Comparison of ENCODE assay signal across 18 cellular contexts in genomic region chr4:169045862-169046584, GRCh38. TPM values are rescaled to one million over a fixed set of nuclear protein-coding genes. Genes with fewer than 3 reads are reported as not detected.
DNase-seq lines count a peak whose midpoint lies in the region; ATAC-seq and TF ChIP-seq lines count a peak whose summit lies in the region.
"Had no signal": no experiment of that assay in that cellular context is flagged by ENCODE, and none has a peak within 500 bp of the region (broad histone marks: within the 10 kb centered on the region; RNA-seq: fewer than 3 reads in every experiment).

No MANE protein-coding gene starts in this region.

- H3K36me3 ChIP-seq in neural cell (ENCODE audit: insufficient read depth, low read length) = no peaks in the 10 kb centered on the region
- no peaks in the 10 kb centered on the region for H3K36me3 ChIP-seq in naive thymus-derived CD4-positive, alpha-beta T cell (ENCODE audit: control insufficient read depth in 2 of 3, insufficient read depth in 3 of 3, low read length in 3 of 3)

- H3K9me3 Mint-ChIP-seq in naive thymus-derived CD4-positive, alpha-beta T cell = no peaks in the 10 kb centered on the region
- H3K9me3 Mint-ChIP-seq: naive thymus-derived CD8-positive, alpha-beta T cell had no signal

- CTCF ChIA-PET in naive thymus-derived CD4-positive, alpha-beta T cell (lab: Charles Lee) = no interaction called here

- peak; percentile 48 for DNase-seq in ELF-1 (ENCODE audit: low read depth, low spot score)
- peak; percentile 44 for DNase-seq in NCI-H524 treated with DMSO at 0.1 percent for 48 hours (lab: John Stamatoyannopoulos, UW)
- DNase-seq in fibroblast of pulmonary artery (ENCODE audit: low read depth) = no peak
- DNase-seq in naive thymus-derived CD4-positive, alpha-beta T cell = no peak
- DNase-seq in NCI-H128 (lab: John Stamatoyannopoulos, UW; ENCODE audit: unreplicated experiment) = no peak
- no peak for DNase-seq in DMS53 treated with DMSO at 0.1 percent for 48 hours (lab: John Stamatoyannopoulos, UW; ENCODE audit: unreplicated experiment)
- no peak for DNase-seq in COLO829 (ENCODE audit: low spot score)
- DNase-seq: activated CD4-positive, alpha-beta T cell treated with anti-CD3 and anti-CD28 coated beads for 1 hour; body of pancreas; DMS153; dorsolateral prefrontal cortex; hypothalamus; naive thymus-derived CD8-positive, alpha-beta T cell; NCI-H1694; RPMI8226; T-helper 2 cell had no signal

- H3K4me3 ChIP-seq in fibroblast of pulmonary artery (replicated peaks; ENCODE audit: low read depth, low read length) (no peak overlapping the region), neural cell (ENCODE audit: low read length) (no peak overlapping the region)
- H3K4me3 ChIP-seq in naive thymus-derived CD4-positive, alpha-beta T cell (ENCODE audit: low read length) = no peak overlapping the region
- H3K4me3 ChIP-seq: body of pancreas, dorsolateral prefrontal cortex had no signal

- H2AFZ ChIP-seq in neural cell (ENCODE audit: low read depth, low read length) = no peak overlapping the region

- TF ChIP-seq EP300 in neural cell (conservative IDR thresholded peaks at IDR 0.05; ENCODE audit: poor library complexity, severe bottlenecking) = no peak

- H3K79me2 ChIP-seq in neural cell (replicated peaks; ENCODE audit: insufficient read depth, low read length) = no peaks in the 10 kb centered on the region

- ATAC-seq in naive thymus-derived CD4-positive, alpha-beta T cell = no peak
- ATAC-seq: body of pancreas; naive thymus-derived CD8-positive, alpha-beta T cell had no signal

- TF ChIP-seq CTCF in fibroblast of pulmonary artery (IDR thresholded peaks at IDR 0.05; ENCODE audit: low read length, missing control alignments) (peak; percentile 24), neural cell (IDR thresholded peaks at IDR 0.05; ENCODE audit: poor library complexity, severe bottlenecking) (peak; percentile 50)

- no peaks in the 10 kb centered on the region for H3K27me3 ChIP-seq in neural cell (ENCODE audit: insufficient read depth, low read depth, low read length)
- H3K27me3 ChIP-seq in naive thymus-derived CD4-positive, alpha-beta T cell (ENCODE audit: control insufficient read depth in 2 of 2, insufficient read depth in 2 of 2, low read length in 2 of 2) = no peaks in the 10 kb centered on the region
- H3K27me3 ChIP-seq: body of pancreas, dorsolateral prefrontal cortex had no signal

- no peak overlapping the region for H3K4me2 ChIP-seq in neural cell (ENCODE audit: low read length)

- H3F3A ChIP-seq in neural cell (ENCODE audit: insufficient read depth, low read length, poor library complexity, severe bottlenecking) = no peaks in the 10 kb centered on the region

- H3K27ac Mint-ChIP-seq in naive thymus-derived CD4-positive, alpha-beta T cell = no peak overlapping the region
- H3K27ac Mint-ChIP-seq: B cell; naive thymus-derived CD8-positive, alpha-beta T cell had no signal

- H3K27me3 Mint-ChIP-seq in naive thymus-derived CD4-positive, alpha-beta T cell = peaks cover 0 to 7% (median 0%) of the 10 kb centered on the region in 5 donors
- H3K27me3 Mint-ChIP-seq: B cell had no signal

- H3K27ac ChIP-seq in neural cell (ENCODE audit: low read length) = no peak overlapping the region
- H3K27ac ChIP-seq in naive thymus-derived CD4-positive, alpha-beta T cell (ENCODE audit: low read depth, low read length) = no peak overlapping the region
- H3K27ac ChIP-seq: body of pancreas, dorsolateral prefrontal cortex had no signal

- no peaks in the 10 kb centered on the region for H4K20me1 ChIP-seq in neural cell (ENCODE audit: insufficient read depth)

- H3K9ac ChIP-seq in neural cell (ENCODE audit: low read length) = no peak overlapping the region

- no peaks in the 10 kb centered on the region for H3K4me1 Mint-ChIP-seq in naive thymus-derived CD4-positive, alpha-beta T cell
- H3K4me1 Mint-ChIP-seq: B cell; naive thymus-derived CD8-positive, alpha-beta T cell had no signal

- H3K36me3 Mint-ChIP-seq in naive thymus-derived CD4-positive, alpha-beta T cell = no peaks in the 10 kb centered on the region
- H3K36me3 Mint-ChIP-seq: naive thymus-derived CD8-positive, alpha-beta T cell had no signal

- peak; percentile 37 for TF ChIP-seq RAD21 in neural cell (conservative IDR thresholded peaks at IDR 0.05)

- intact Hi-C loops in naive thymus-derived CD4-positive, alpha-beta T cell (cut with micrococcal nuclease) = no loop called here

- no peak overlapping the region for H3K4me3 Mint-ChIP-seq in naive thymus-derived CD4-positive, alpha-beta T cell
- H3K4me3 Mint-ChIP-seq: B cell; naive thymus-derived CD8-positive, alpha-beta T cell had no signal

- H3K9me3 ChIP-seq in neural cell (ENCODE audit: low read length) = no peaks in the 10 kb centered on the region
- H3K9me3 ChIP-seq in naive thymus-derived CD4-positive, alpha-beta T cell (ENCODE audit: control insufficient read depth in 2 of 3, low read length in 3 of 3) = no peaks in the 10 kb centered on the region
- H3K9me3 ChIP-seq: body of pancreas had no signal

- POLR2A ChIA-PET in naive thymus-derived CD4-positive, alpha-beta T cell (lab: Charles Lee) = no interaction called here

- no peaks in the 10 kb centered on the region for H3K4me1 ChIP-seq in naive thymus-derived CD4-positive, alpha-beta T cell (ENCODE audit: control insufficient read depth in 2 of 2, insufficient read depth in 2 of 2, low read length in 2 of 2)
- H3K4me1 ChIP-seq: body of pancreas had no signal

- no peaks in the 10 kb centered on the region for H3K9me2 ChIP-seq in neural cell (ENCODE audit: insufficient read depth, low read length)

TF ChIP-seq in neural cell, 6 proteins besides CTCF, POLR2A, EP300 and RAD21:
- no peak for TF ChIP-seq MXI1 (conservative IDR thresholded peaks at IDR 0.05; ENCODE audit: poor library complexity, severe bottlenecking)
- TF ChIP-seq TAF1 (IDR thresholded peaks at IDR 0.05; ENCODE audit: low read depth) = no peak
- TF ChIP-seq POLR2AphosphoS5 (IDR thresholded peaks at IDR 0.05) = peak; percentile 10
- no peak for TF ChIP-seq EZH2 (IDR thresholded peaks at IDR 0.05; ENCODE audit: borderline replicate concordance, insufficient read depth, low read length, poor library complexity, severe bottlenecking)
- TF ChIP-seq SMC3 (conservative IDR thresholded peaks at IDR 0.05; ENCODE audit: poor library complexity) = peak; percentile 40

RNA-seq across cellular contexts. Expression of gene CBR4, which starts 36.0 kb away (rescaled TPM):
- polyA plus RNA-seq in neural cell = 28.3 and 32.2 TPM in 2 replicates
- 43.3 and 51.5 TPM in 2 replicates for polyA minus RNA-seq in neural cell
- 10 to 100 TPM; 12.4 to 24.5 (median 15.3) TPM for total RNA-seq in naive thymus-derived CD4-positive, alpha-beta T cell
- polyA plus RNA-seq in naive thymus-derived CD4-positive, alpha-beta T cell = 1 to 10 TPM; 6.2 to 6.9 TPM

Comparison
In these comparisons a context has a peak if more than half of its experiments do, and no peak if none do; other contexts are left out.
1. DNase-seq: peak in ELF-1 (single experiment) and NCI-H524 treated with DMSO at 0.1 percent for 48 hours (single experiment); none in fibroblast of pulmonary artery (single experiment), naive thymus-derived CD4-positive, alpha-beta T cell (0 of 9), NCI-H128 (single experiment), DMS53 treated with DMSO at 0.1 percent for 48 hours (single experiment) and COLO829 (single experiment).